In genomic region chr3:119311191-119311925, GRCh38 we compare ENCODE assay signal across 11 cellular contexts. TPM values are rescaled to one million over a fixed set of nuclear protein-coding genes. Genes with fewer than 3 reads are reported as not detected.
DNase-seq lines count a peak whose midpoint lies in the region; ATAC-seq and TF ChIP-seq lines count a peak whose summit lies in the region.
"Had no signal": no experiment of that assay in that cellular context is flagged by ENCODE, and none has a peak within 500 bp of the region (broad histone marks: within the 10 kb centered on the region; RNA-seq: fewer than 3 reads in every experiment).

No MANE protein-coding gene starts in this region.

- no peak overlapping the region for H3K23ac ChIP-seq in mesenchymal stem cell (ENCODE audit: low read length in 2 of 2)

- H3K4me2 ChIP-seq in mammary epithelial cell (ENCODE audit: insufficient read depth, low read depth, low read length) (peak overlapping the region; percentile 56), mesenchymal stem cell (ENCODE audit: low read length, poor library complexity, severe bottlenecking) (peak overlapping the region; percentile 1)

- peak overlapping the region; percentile 15 for H2AFZ ChIP-seq in mammary epithelial cell (ENCODE audit: low read depth, low read length)
- H2AFZ ChIP-seq in mesenchymal stem cell (ENCODE audit: low read depth, low read length) = no peak overlapping the region

- no peaks in the 10 kb centered on the region for H3K79me2 ChIP-seq in mammary epithelial cell (ENCODE audit: insufficient read depth, low read length)

- H3K4ac ChIP-seq in mesenchymal stem cell (ENCODE audit: low read depth in 1 of 2, low read length in 2 of 2) = no peak overlapping the region

- H2BK120ac ChIP-seq in mesenchymal stem cell (ENCODE audit: low read depth, low read length) = peak overlapping the region; percentile 11

- no peak for TF ChIP-seq CTCF in mammary epithelial cell (conservative IDR thresholded peaks at IDR 0.05 in 1 of 2, IDR thresholded peaks at IDR 0.05 in 1 of 2; ENCODE audit: extremely low read depth in 1 of 2, insufficient read depth in 1 of 2, low read depth in 1 of 2, low read length in 2 of 2)

- no peaks in the 10 kb centered on the region for H4K20me1 ChIP-seq in mammary epithelial cell (ENCODE audit: insufficient read depth, low read length)

- 68% methylated on average over 6 of the region's 6 CpGs for WGBS in mammary epithelial cell (ENCODE audit: low coverage, missing lambda C conversion rate)
- WGBS in mesenchymal stem cell = 0% methylated on average over 4 of the region's 6 CpGs

- no peak overlapping the region for H3K14ac ChIP-seq in mesenchymal stem cell (ENCODE audit: low read length in 2 of 2)

- H3K27me3 ChIP-seq in mammary epithelial cell (ENCODE audit: insufficient read depth, low read length) = no peaks in the 10 kb centered on the region
- H3K27me3 ChIP-seq in mesenchymal stem cell (ENCODE audit: control insufficient read depth in 1 of 2, insufficient read depth in 1 of 2, low read length in 2 of 2) = peaks cover 0 to 9% of the 10 kb centered on the region in 2 experiments
- H3K27me3 ChIP-seq: cardiac muscle cell had no signal

- intact Hi-C loops in mammary epithelial cell (cut with micrococcal nuclease) = no loop called here

- peak overlapping the region; percentile 80 to 97 for H2BK12ac ChIP-seq in mesenchymal stem cell (ENCODE audit: low read length in 2 of 2)

- H3K79me1 ChIP-seq in mesenchymal stem cell (replicated peaks; ENCODE audit: low read length, poor library complexity, severe bottlenecking) = peaks cover 21% of the 10 kb centered on the region

- H4K8ac ChIP-seq in mesenchymal stem cell (ENCODE audit: low read length) = peak overlapping the region; percentile 12

- no peak overlapping the region for H3K4me3 ChIP-seq in mammary epithelial cell (replicated peaks in 1 of 3; ENCODE audit: insufficient read depth in 1 of 3, low read depth in 2 of 3, low read length in 3 of 3)
- H3K4me3 ChIP-seq in mesenchymal stem cell (ENCODE audit: insufficient read depth in 1 of 2, low read depth in 1 of 2, low read length in 2 of 2) = no peak overlapping the region
- H3K4me3 ChIP-seq: cardiac muscle cell, SK-N-MC had no signal

- H3K9ac ChIP-seq in mammary epithelial cell (ENCODE audit: insufficient read depth, low read length) = no peak overlapping the region
- no peak overlapping the region for H3K9ac ChIP-seq in mesenchymal stem cell (ENCODE audit: low read length)

- in situ Hi-C loops in mammary epithelial cell (cut with MboI; ENCODE audit: low sequenced_read_pairs in 2 of 2) = no loop called here

- H4K91ac ChIP-seq in mesenchymal stem cell (ENCODE audit: low read length) = peak overlapping the region; percentile 73

- CTCF ChIA-PET in mammary epithelial cell (lab: Charles Lee; ENCODE audit: low non-redundant PET) = no interaction called here

- DNase-seq in CD1c-positive myeloid dendritic cell (ENCODE audit: extremely low spot score) (peak; percentile 70), Kasumi-1 (lab: John Stamatoyannopoulos, UW) (peak; percentile 9 to 25), mammary epithelial cell (peak; percentile 80), mesenchymal stem cell (peak; percentile 91), middle frontal gyrus (ENCODE audit: extremely low spot score, low spot score) (no peak)
- DNase-seq: nephron progenitor cell had no signal

- ATAC-seq in GM18907 (IDR thresholded peaks at IDR 0.05; ENCODE audit: unreplicated experiment) = no peak
- no peak for ATAC-seq in HG03280 (IDR thresholded peaks at IDR 0.05; ENCODE audit: unreplicated experiment)
- no peak for ATAC-seq in HG02840 (IDR thresholded peaks at IDR 0.05; ENCODE audit: low FRiP score, unreplicated experiment)

- peak overlapping the region; percentile 98 for H2AK5ac ChIP-seq in mesenchymal stem cell (ENCODE audit: low read length, severe bottlenecking)

- peak overlapping the region; percentile 33 for H3K27ac ChIP-seq in mammary epithelial cell (ENCODE audit: insufficient read depth, low read depth, low read length)
- peak overlapping the region; percentile 72 for H3K27ac ChIP-seq in mesenchymal stem cell (ENCODE audit: low read length, poor library complexity, severe bottlenecking)
- H3K27ac ChIP-seq: cardiac muscle cell, SK-N-MC had no signal

- dilution Hi-C loops in mammary epithelial cell (cut with HindIII; ENCODE audit: low sequenced_read_pairs) = no loop called here

- no peaks in the 10 kb centered on the region for H3K36me3 ChIP-seq in mammary epithelial cell (ENCODE audit: insufficient read depth, low read length)
- peaks cover 0 to 7% of the 10 kb centered on the region in 2 experiments for H3K36me3 ChIP-seq in mesenchymal stem cell (ENCODE audit: control insufficient read depth in 1 of 2, insufficient read depth in 2 of 2, low read depth in 1 of 2, low read length in 2 of 2)

- H2BK5ac ChIP-seq in mesenchymal stem cell (ENCODE audit: low read depth, low read length, poor library complexity, severe bottlenecking) = peak overlapping the region; percentile 49

- no TSS peak for BruUV-seq in mammary epithelial cell (replicated peaks; lab: Mats Ljungman, UMichigan)

- peaks cover 32% of the 10 kb centered on the region for H3K4me1 ChIP-seq in mammary epithelial cell (ENCODE audit: insufficient read depth, low read length)
- peaks cover 9% of the 10 kb centered on the region for H3K4me1 ChIP-seq in mesenchymal stem cell (ENCODE audit: control insufficient read depth, insufficient read depth, low read depth, low read length)

- H2BK15ac ChIP-seq in mesenchymal stem cell (ENCODE audit: low read depth, poor library complexity, severe bottlenecking) = no peak overlapping the region

- H3K9me3 ChIP-seq in mammary epithelial cell (replicated peaks; ENCODE audit: insufficient read depth, low read length) (no peaks in the 10 kb centered on the region), mesenchymal stem cell (ENCODE audit: control insufficient read depth, low read length) (peaks cover 4% of the 10 kb centered on the region)

- peak overlapping the region; percentile 19 to 82 for H3K18ac ChIP-seq in mesenchymal stem cell (ENCODE audit: low read depth in 1 of 2, low read length in 2 of 2)

RNA-seq across cellular contexts. Expression of gene ARHGAP31, which starts 17.2 kb away (rescaled TPM):
- 10 to 100 TPM in 1 of 2 donors, 1 to 10 TPM in 1; 8.7 to 11.5 TPM for total RNA-seq in mammary epithelial cell
- polyA plus RNA-seq in mammary epithelial cell = 3.1 TPM
- polyA minus RNA-seq in mammary epithelial cell = 15.5 TPM
- 6.4 TPM for polyA plus RNA-seq in mesenchymal stem cell (2013, experiment 1 of 2)
- polyA plus RNA-seq in mesenchymal stem cell (2013, experiment 2 of 2) = 6.3 TPM
